Comparison of ENCODE assay signal across 10 cellular contexts in genomic region chr21:20996421-20997307, GRCh38. TPM values are rescaled to one million over a fixed set of nuclear protein-coding genes. Genes with fewer than 3 reads are reported as not detected.
DNase-seq lines count a peak whose midpoint lies in the region; ATAC-seq and TF ChIP-seq lines count a peak whose summit lies in the region.
"Had no signal": no experiment of that assay in that cellular context is flagged by ENCODE, and none has a peak within 500 bp of the region (broad histone marks: within the 10 kb centered on the region; RNA-seq: fewer than 3 reads in every experiment).

No MANE protein-coding gene starts in this region.

- intact Hi-C loops in CD4-positive, alpha-beta memory T cell (cut with micrococcal nuclease) = loop anchor here (5.0 kb wide), 1 partner anchor 106 kb away; no protein-coding TSS in a partner anchor
- intact Hi-C loops in esophagus muscularis mucosa (cut with DNase I) = loop anchor here (5.0 kb wide), 1 partner anchor 1796 kb away; no protein-coding TSS in a partner anchor

- no peaks in the 10 kb centered on the region for H3K36me3 ChIP-seq in CD4-positive, alpha-beta memory T cell (ENCODE audit: insufficient read depth, low read length)
- H3K36me3 ChIP-seq in MG63 = no peaks in the 10 kb centered on the region
- H3K36me3 ChIP-seq in esophagus muscularis mucosa = no peaks in the 10 kb centered on the region
- H3K36me3 ChIP-seq in neuron (ENCODE audit: insufficient read depth, low read length) = no peaks in the 10 kb centered on the region

- WGBS in esophagus muscularis mucosa = 83% methylated on average over 12 of the region's 27 CpGs

- no peak for TF ChIP-seq EP300 in esophagus muscularis mucosa (IDR thresholded peaks at IDR 0.05)

- H2AFZ ChIP-seq in neuron (ENCODE audit: low read depth, low read length) = peak overlapping the region; percentile 67

- no peak for TF ChIP-seq POLR2A in esophagus muscularis mucosa (IDR thresholded peaks at IDR 0.05; ENCODE audit: low read depth)

- CTCF ChIA-PET in CD4-positive, alpha-beta memory T cell (lab: Charles Lee; ENCODE audit: partially characterized antibody) = no interaction called here
- CTCF ChIA-PET in GM10248 (lab: Yijun Ruan, JAX) = interaction anchor here (0.9 kb wide), 1 partner anchor 26 kb away, joined by 3 read pairs; no protein-coding TSS in a partner anchor

- H3K9me3 Mint-ChIP-seq in CD4-positive, alpha-beta memory T cell = peaks cover 0 to 3% (median 0%) of the 10 kb centered on the region in 8 donors

- H3K4me3 Mint-ChIP-seq in CD4-positive, alpha-beta memory T cell = peak overlapping the region; percentile 61 to 80 (median 72)

- H3K4me3 ChIP-seq in CD4-positive, alpha-beta memory T cell (ENCODE audit: low read length in 2 of 2) = no peak overlapping the region
- H3K4me3 ChIP-seq in MG63 = no peak overlapping the region
- peak overlapping the region; percentile 56 to 75 (median 60) for H3K4me3 ChIP-seq in esophagus muscularis mucosa
- no peak overlapping the region for H3K4me3 ChIP-seq in neuron (ENCODE audit: low read length)

- peaks cover 6 to 16% (median 9%) of the 10 kb centered on the region in 4 donors for H3K4me1 Mint-ChIP-seq in CD4-positive, alpha-beta memory T cell

- DNase-seq in CD4-positive, alpha-beta memory T cell = no peak
- DNase-seq in MG63 (peak; percentile 29), esophagus muscularis mucosa (ENCODE audit: extremely low spot score) (no peak), GM10248 (ENCODE audit: extremely low spot score) (no peak)
- DNase-seq in stimulated activated naive CD4-positive, alpha-beta T cell treated with Interleukin-2 at 50 U/mL for 16 hours (lab: John Stamatoyannopoulos, UW) = no peak
- DNase-seq: cortex of kidney, DMS79 treated with DMSO at 0.1 percent for 48 hours had no signal

- H3K9me3 ChIP-seq in CD4-positive, alpha-beta memory T cell (ENCODE audit: control insufficient read depth in 1 of 2, low read length in 2 of 2) = no peaks in the 10 kb centered on the region
- H3K9me3 ChIP-seq in MG63 (no peaks in the 10 kb centered on the region), esophagus muscularis mucosa (no peaks in the 10 kb centered on the region), neuron (ENCODE audit: low read length) (no peaks in the 10 kb centered on the region)

- TF ChIP-seq CTCF in esophagus muscularis mucosa (IDR thresholded peaks at IDR 0.05) = no peak
- TF ChIP-seq CTCF in GM10248 (IDR thresholded peaks at IDR 0.05; ENCODE audit: control extremely low read depth, extremely low read depth, low read depth, missing control alignments) = no peak

- peaks cover 8 to 11% of the 10 kb centered on the region in 2 donors for H3K27me3 Mint-ChIP-seq in CD4-positive, alpha-beta memory T cell

- POLR2A ChIA-PET in CD4-positive, alpha-beta memory T cell (lab: Charles Lee; ENCODE audit: partially characterized antibody) = no interaction called here
- POLR2A ChIA-PET in GM10248 (lab: Yijun Ruan, JAX) = no interaction called here

- no peak overlapping the region for H3K27ac ChIP-seq in CD4-positive, alpha-beta memory T cell (ENCODE audit: low read depth, low read length)
- H3K27ac ChIP-seq in esophagus muscularis mucosa (replicated peaks in 1 of 4) = no peak overlapping the region

- ATAC-seq in HG03565 (IDR thresholded peaks at IDR 0.05; ENCODE audit: unreplicated experiment) (no peak), HG02571 (IDR thresholded peaks at IDR 0.05; ENCODE audit: unreplicated experiment) (no peak)

- H3K27me3 ChIP-seq in CD4-positive, alpha-beta memory T cell (ENCODE audit: insufficient read depth, low read length) = no peaks in the 10 kb centered on the region
- H3K27me3 ChIP-seq in MG63 = no peaks in the 10 kb centered on the region
- peaks cover 0 to 15% (median 3%) of the 10 kb centered on the region in 4 donors for H3K27me3 ChIP-seq in esophagus muscularis mucosa
- peaks cover 2% of the 10 kb centered on the region for H3K27me3 ChIP-seq in neuron (ENCODE audit: insufficient read depth, low read length)

- H3K27ac Mint-ChIP-seq in CD4-positive, alpha-beta memory T cell = peak overlapping the region in 4 of 7 donors; percentile 21 to 68 (median 34)

- no peaks in the 10 kb centered on the region for H3K36me3 Mint-ChIP-seq in CD4-positive, alpha-beta memory T cell

- peaks cover 7% of the 10 kb centered on the region for H3K4me1 ChIP-seq in CD4-positive, alpha-beta memory T cell (ENCODE audit: insufficient read depth, low read length)
- peaks cover 12 to 28% (median 23%) of the 10 kb centered on the region in 4 donors for H3K4me1 ChIP-seq in esophagus muscularis mucosa
- H3K4me1 ChIP-seq in neuron (ENCODE audit: insufficient read depth, low read length) = peaks cover 7% of the 10 kb centered on the region

RNA-seq across cellular contexts. Expression of gene NCAM2, which starts 1.5 kb away (rescaled TPM):
- not detected for total RNA-seq in CD4-positive, alpha-beta memory T cell
- polyA plus RNA-seq in CD4-positive, alpha-beta memory T cell = not detected
- 2.5 and 2.8 TPM in 2 replicates for total RNA-seq in MG63 (2014; rRNA removed; shearing (Covaris generic); ENCODE audit: low replicate concordance)
- total RNA-seq in esophagus muscularis mucosa = 1 to 10 TPM; 4.2 to 7.5 (median 4.9) TPM

Comparison
In these comparisons a context has a peak if more than half of its experiments do, and no peak if none do; other contexts are left out.
1. H3K4me3 ChIP-seq: peak in esophagus muscularis mucosa (4 of 4); none in CD4-positive, alpha-beta memory T cell (0 of 2), MG63 (single experiment) and neuron (single experiment).